17 cellular contexts compared by ENCODE assay signal in genomic region chr11:65634140-65634436, GRCh38. TPM values are rescaled to one million over a fixed set of nuclear protein-coding genes. Genes with fewer than 3 reads are reported as not detected.
"Had no signal": no experiment of that assay in that cellular context is flagged by ENCODE, and none has a peak within 500 bp of the region (broad histone marks: within the 10 kb centered on the region; RNA-seq: fewer than 3 reads in every experiment).

No MANE protein-coding gene starts in this region.

- H3K9me3 ChIP-seq: lower lobe of right lung, thyroid gland, uterus had no signal

- H3K36me3 ChIP-seq: uterus had no signal

- H3K4me3 Mint-ChIP-seq: mesothelial cell of epicardium had no signal

- H3K9me3 Mint-ChIP-seq: mesothelial cell of epicardium had no signal

- ATAC-seq: esophagus mucosa, left cardiac atrium, lower lobe of right lung had no signal

- H3K27me3 ChIP-seq: brain microvascular endothelial cell, dorsolateral prefrontal cortex, thyroid gland, uterus had no signal

- H3K4me3 ChIP-seq: dorsolateral prefrontal cortex, lower lobe of right lung, thyroid gland, uterus had no signal

- DNase-seq: activated CD4-positive, CD25-positive, alpha-beta regulatory T cell treated with anti-CD3 and anti-CD28 coated beads, Interleukin-2, amount 50 U/mL, for 72 hours; activated CD8-positive, alpha-beta memory T cell treated with anti-CD3 and anti-CD28 coated beads for 24 hours; activated gamma-delta T cell treated with Interleukin-2 at 50 U/mL for 16 hours; brain microvascular endothelial cell; dorsolateral prefrontal cortex; glutamatergic neuron; left cardiac atrium; lower lobe of right lung; posterior cingulate gyrus; stimulated activated CD4-positive, alpha-beta T cell treated with anti-CD3 and anti-CD28 coated beads, Interleukin-4, amount 100 ng/mL, for 4 hours; thyroid gland; uterus had no signal

- H3K27ac Mint-ChIP-seq: mesothelial cell of epicardium had no signal

- H3K27ac ChIP-seq: brain microvascular endothelial cell, dorsolateral prefrontal cortex, lower lobe of right lung, thyroid gland, uterus had no signal

RNA-seq across cellular contexts. Expression of gene KCNK7, which starts 38.5 kb away (rescaled TPM):
- total RNA-seq: fibroblast of villous mesenchyme, myocyte, skeletal muscle tissue had no signal
